ENCODE assay signal across 8 cellular contexts in the genomic region with DNA sequence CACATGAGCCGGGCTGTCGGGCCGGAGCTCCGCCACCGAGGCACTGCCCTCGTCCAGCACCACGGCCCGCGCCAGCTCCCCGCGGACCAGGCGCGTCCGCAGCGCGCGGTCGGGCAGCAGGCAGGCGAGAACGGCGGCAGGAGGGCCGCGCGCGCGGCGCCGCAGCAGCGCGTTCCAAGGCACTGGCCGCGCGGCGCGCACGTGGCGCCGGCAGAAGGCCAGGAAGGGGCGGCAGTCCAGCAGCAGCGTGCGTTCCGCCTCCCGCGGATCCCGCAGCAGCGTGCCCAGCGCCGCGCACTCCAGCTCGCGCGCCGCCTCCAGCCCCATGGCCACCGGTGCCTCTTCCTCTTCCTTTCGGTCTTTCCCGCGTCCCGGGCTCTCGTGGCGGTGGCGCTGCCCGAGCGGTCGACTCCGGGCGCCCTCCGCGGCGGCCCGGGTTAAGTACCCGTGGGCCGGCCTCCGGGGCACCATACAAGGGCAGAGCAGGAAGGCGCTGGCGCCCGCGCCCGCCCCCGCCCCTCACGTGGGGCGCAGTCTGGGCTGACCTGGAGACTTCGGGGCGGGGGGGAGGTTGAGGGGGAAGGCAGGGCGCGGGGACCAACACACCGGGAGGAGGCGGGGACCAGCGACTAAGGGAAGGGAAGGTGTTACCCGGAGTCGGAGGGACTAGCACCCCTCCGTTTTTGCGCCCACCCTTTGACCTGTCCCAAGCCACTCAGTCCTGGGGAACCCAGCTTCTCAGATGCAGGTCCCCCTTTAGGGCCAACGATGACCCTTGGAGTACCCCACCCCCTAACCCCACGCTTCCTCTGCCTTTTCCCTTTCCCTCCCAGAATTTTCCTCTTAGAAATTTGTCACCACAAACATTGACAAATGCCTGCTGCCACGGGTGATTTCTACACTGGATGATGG. TPM values are rescaled to one million over a fixed set of nuclear protein-coding genes. Genes with fewer than 3 reads are reported as not detected.
DNase-seq lines count a peak whose midpoint lies in the region; ATAC-seq and TF ChIP-seq lines count a peak whose summit lies in the region.

A gene with protein sequence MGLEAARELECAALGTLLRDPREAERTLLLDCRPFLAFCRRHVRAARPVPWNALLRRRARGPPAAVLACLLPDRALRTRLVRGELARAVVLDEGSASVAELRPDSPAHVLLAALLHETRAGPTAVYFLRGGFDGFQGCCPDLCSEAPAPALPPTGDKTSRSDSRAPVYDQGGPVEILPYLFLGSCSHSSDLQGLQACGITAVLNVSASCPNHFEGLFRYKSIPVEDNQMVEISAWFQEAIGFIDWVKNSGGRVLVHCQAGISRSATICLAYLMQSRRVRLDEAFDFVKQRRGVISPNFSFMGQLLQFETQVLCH (minus strand): TSS at position 413 of the 912 bp plus-strand sequence. CDS start 86 bp downstream, at position 327.

- TF ChIP-seq CTCF in RWPE1 (conservative IDR thresholded peaks at IDR 0.05; ENCODE audit: low read depth): no peak
- TF ChIP-seq CTCF in osteoblast (IDR thresholded peaks at IDR 0.05; ENCODE audit: extremely low read depth, low read depth, low read length): no peak
- no peak for TF ChIP-seq CTCF in thoracic aorta (IDR thresholded peaks at IDR 0.05)

- H3K9me3 ChIP-seq in osteoblast (ENCODE audit: low read depth, low read length): no peaks in the 10 kb centered on the region
- no peaks in the 10 kb centered on the region for H3K9me3 ChIP-seq in thoracic aorta

- CTCF ChIA-PET in RWPE1 (lab: Yijun Ruan, JAX): interaction anchor here (0.6 to 0.9 kb wide), 5 partner anchors 14 to 643 kb away, joined by 3 to 10 read pairs (median 3); no protein-coding TSS in a partner anchor

- no peaks in the 10 kb centered on the region for H3K36me3 ChIP-seq in osteoblast (ENCODE audit: insufficient read depth, low read length)
- no peaks in the 10 kb centered on the region for H3K36me3 ChIP-seq in thoracic aorta

- DNase-seq in COLO829 (ENCODE audit: low spot score) (peak; percentile 51), RWPE1 (ENCODE audit: low spot score) (peak; percentile 76), glomerular visceral epithelial cell (ENCODE audit: extremely low spot score) (peak; percentile 16), osteoblast (ENCODE audit: insufficient read length, low spot score, missing footprints) (peak; percentile 99), thoracic aorta (ENCODE audit: low spot score) (peak; percentile 39)
- DNase-seq in activated naive CD4-positive, alpha-beta T cell (lab: John Stamatoyannopoulos, UW): peak; percentile 72 to 81 (median 78)

- ATAC-seq in GM19397 (IDR thresholded peaks at IDR 0.05; ENCODE audit: unreplicated experiment) (peak; percentile 54), HG03565 (IDR thresholded peaks at IDR 0.05; ENCODE audit: unreplicated experiment) (peak; percentile 54), thoracic aorta (ENCODE audit: insufficient number of reproducible peaks, low FRiP score, low read depth) (peak; percentile 34)

- H3K4me1 ChIP-seq in osteoblast (ENCODE audit: insufficient read depth, low read length) (peaks cover 34% of the 10 kb centered on the region), thoracic aorta (ENCODE audit: control insufficient read depth in 1 of 2, low read depth in 2 of 2) (peaks cover 21 to 57% of the 10 kb centered on the region in 2 donors)

- peak within 1 kb of the TSS; percentile 37 for H3K27ac ChIP-seq in RWPE1
- H3K27ac ChIP-seq in osteoblast (ENCODE audit: low read depth, low read length): no peak within 1 kb of the TSS
- H3K27ac ChIP-seq in thoracic aorta: peak within 1 kb of the TSS; percentile 69 to 73

- H3K4me2 ChIP-seq in osteoblast (ENCODE audit: insufficient read depth, low read length): peak within 1 kb of the TSS; percentile 80

- peaks cover 5% of the 10 kb centered on the region for H3K79me2 ChIP-seq in osteoblast (ENCODE audit: insufficient read depth, low read length)

- H4K20me1 ChIP-seq in osteoblast (ENCODE audit: insufficient read depth, low read length): peaks cover 3% of the 10 kb centered on the region

- H2AFZ ChIP-seq in osteoblast (ENCODE audit: low read length): peak within 1 kb of the TSS; percentile 76

- POLR2A ChIA-PET in RWPE1 (lab: Yijun Ruan, JAX; ENCODE audit: low non-redundant PET): no interaction called here

- H3K4me3 ChIP-seq in osteoblast (ENCODE audit: insufficient read depth, low read length): peak within 1 kb of the TSS; percentile 76
- peak within 1 kb of the TSS; percentile 77 for H3K4me3 ChIP-seq in thoracic aorta

- H3K27me3 ChIP-seq in osteoblast (ENCODE audit: insufficient read depth, low read length): no peaks in the 10 kb centered on the region
- no peaks in the 10 kb centered on the region for H3K27me3 ChIP-seq in thoracic aorta (replicated peaks; ENCODE audit: insufficient read depth)

RNA-seq across cellular contexts. Expression of the gene that starts here (rescaled TPM):
- total RNA-seq in osteoblast (2.7 and 3.3 TPM in 2 replicates), thoracic aorta (10 to 100 TPM in 1 of 2 donors, 1 to 10 TPM in 1; 8.5 to 22.2 TPM)

Comparison
In these comparisons a context has a peak if more than half of its experiments do, and no peak if none do; other contexts are left out.
1. DNase-seq: peak in every context shown above with its lines; median percentile 99 in osteoblast; 78 in activated naive CD4-positive, alpha-beta T cell; 76 in RWPE1; 51 in COLO829; 39 in thoracic aorta; 16 in glomerular visceral epithelial cell.